ENCODE assay signal across 12 cellular contexts in genomic region chr14:21255385-21256101, GRCh38. TPM values are rescaled to one million over a fixed set of nuclear protein-coding genes. Genes with fewer than 3 reads are reported as not detected.
DNase-seq lines count a peak whose midpoint lies in the region; ATAC-seq, FAIRE-seq and TF ChIP-seq lines count a peak whose summit lies in the region.
"Had no signal": no experiment of that assay in that cellular context is flagged by ENCODE, and none has a peak within 500 bp of the region (broad histone marks: within the 10 kb centered on the region; RNA-seq: fewer than 3 reads in every experiment).

No MANE protein-coding gene starts in this region.

- H3K9me3 Mint-ChIP-seq in T-helper 1 cell treated with Interleukin-12 subunit alpha and Interleukin-12 subunit beta and Interleukin-4 antibody, amounts not matched to agents 30 μg/mL and 1 μg/mL, for 36 hours, result no peaks in the 10 kb centered on the region
- H3K9me3 Mint-ChIP-seq in chondrocyte (ENCODE audit: low read depth), result no peaks in the 10 kb centered on the region

- TF ChIP-seq CTCF in NB4 (IDR thresholded peaks at IDR 0.05; ENCODE audit: low read depth, low read length), result no peak
- TF ChIP-seq CTCF in chondrocyte (IDR thresholded peaks at IDR 0.05), result no peak
- TF ChIP-seq CTCF in osteoblast (IDR thresholded peaks at IDR 0.05; ENCODE audit: extremely low read depth, low read depth, low read length), result no peak

- H3K79me2 ChIP-seq in osteoblast (ENCODE audit: insufficient read depth, low read length), result peaks cover 95% of the 10 kb centered on the region

- H3K27me3 Mint-ChIP-seq in T-helper 1 cell treated with Interleukin-12 subunit alpha and Interleukin-12 subunit beta and Interleukin-4 antibody, amounts not matched to agents 30 μg/mL and 1 μg/mL, for 36 hours (ENCODE audit: low read depth), result no peaks in the 10 kb centered on the region
- H3K27me3 Mint-ChIP-seq in chondrocyte (ENCODE audit: low read depth), result no peaks in the 10 kb centered on the region

- peaks cover 44% of the 10 kb centered on the region for H3K4me1 ChIP-seq in osteoblast (ENCODE audit: insufficient read depth, low read length)
- peaks cover 0 to 6% of the 10 kb centered on the region in 2 donors for H3K4me1 ChIP-seq in small intestine (ENCODE audit: control insufficient read depth in 2 of 2, insufficient read depth in 1 of 2, low read depth in 1 of 2, low read length in 1 of 2)

- H3K36me3 Mint-ChIP-seq in T-helper 1 cell treated with Interleukin-12 subunit alpha and Interleukin-12 subunit beta and Interleukin-4 antibody, amounts not matched to agents 30 μg/mL and 1 μg/mL, for 36 hours (ENCODE audit: low read depth), result peaks cover 53% of the 10 kb centered on the region
- peaks cover 33% of the 10 kb centered on the region for H3K36me3 Mint-ChIP-seq in chondrocyte (ENCODE audit: low read depth)

- H3K27me3 ChIP-seq in osteoblast (ENCODE audit: insufficient read depth, low read length) (no peaks in the 10 kb centered on the region), small intestine (ENCODE audit: control insufficient read depth in 2 of 2, insufficient read depth in 2 of 2, low read length in 2 of 2) (no peaks in the 10 kb centered on the region)

- peaks cover 40% of the 10 kb centered on the region for H3K4me1 Mint-ChIP-seq in T-helper 1 cell treated with Interleukin-12 subunit alpha and Interleukin-12 subunit beta and Interleukin-4 antibody, amounts not matched to agents 30 μg/mL and 1 μg/mL, for 36 hours (ENCODE audit: low read depth)
- H3K4me1 Mint-ChIP-seq in chondrocyte (ENCODE audit: low read depth), result peaks cover 50% of the 10 kb centered on the region

- H3K27ac Mint-ChIP-seq in T-helper 1 cell treated with Interleukin-12 subunit alpha and Interleukin-12 subunit beta and Interleukin-4 antibody, amounts not matched to agents 30 μg/mL and 1 μg/mL, for 36 hours, result no peak overlapping the region
- H3K27ac Mint-ChIP-seq in chondrocyte (ENCODE audit: unreplicated experiment), result peak overlapping the region; percentile 79

- H3K4me3 Mint-ChIP-seq in T-helper 1 cell treated with Interleukin-12 subunit alpha and Interleukin-12 subunit beta and Interleukin-4 antibody, amounts not matched to agents 30 μg/mL and 1 μg/mL, for 36 hours, result peak overlapping the region; percentile 21
- H3K4me3 Mint-ChIP-seq in chondrocyte (ENCODE audit: unreplicated experiment), result no peak overlapping the region

- H3K36me3 ChIP-seq in osteoblast (ENCODE audit: insufficient read depth, low read length) (peaks cover 79% of the 10 kb centered on the region), small intestine (ENCODE audit: control insufficient read depth in 2 of 2, insufficient read depth in 2 of 2, low read length in 2 of 2) (peaks cover 10 to 22% of the 10 kb centered on the region in 2 donors)

- peaks cover 82% of the 10 kb centered on the region for H4K20me1 ChIP-seq in osteoblast (ENCODE audit: insufficient read depth, low read length)

- H3K4me3 ChIP-seq in NB4 (ENCODE audit: low read depth, low read length) (peak overlapping the region; percentile 14), osteoblast (ENCODE audit: insufficient read depth, low read length) (no peak overlapping the region), small intestine (ENCODE audit: low read depth in 1 of 2, low read length in 2 of 2) (no peak overlapping the region)

- no peak for FAIRE-seq in small intestine (lab: Jason Lieb, UNC)

- H3K27ac ChIP-seq in osteoblast (ENCODE audit: low read depth, low read length) (peak overlapping the region; percentile 43), small intestine (ENCODE audit: low read depth in 1 of 2, low read length in 1 of 2) (peak overlapping the region in 1 of 2 donors; percentile 20)
- H3K27ac ChIP-seq: WERI-Rb-1 had no signal

- DNase-seq in T-helper 1 cell (no peak), NB4 (ENCODE audit: low read depth) (no peak), chondrocyte (ENCODE audit: low spot score) (no peak), osteoblast (ENCODE audit: insufficient read length, low spot score, missing footprints) (peak; percentile 78), small intestine (no peak), mesenteric fat pad (ENCODE audit: low spot score) (no peak)
- DNase-seq: 8988T; stimulated activated CD4-positive, alpha-beta T cell treated with anti-CD3 and anti-CD28 coated beads, Interleukin-2, amount 100 ng/mL, for 48 hours; WERI-Rb-1 had no signal

- ATAC-seq in HG03095 (IDR thresholded peaks at IDR 0.05; ENCODE audit: unreplicated experiment), result no peak

- TF ChIP-seq POLR2A in NB4 (IDR thresholded peaks at IDR 0.05; ENCODE audit: extremely low read depth, insufficient read length), result no peak

- H3K9me3 ChIP-seq in osteoblast (ENCODE audit: low read depth, low read length), result no peaks in the 10 kb centered on the region
- H3K9me3 ChIP-seq in small intestine (ENCODE audit: control insufficient read depth, low read depth), result no peaks in the 10 kb centered on the region

- peak overlapping the region; percentile 6 for H3K4me2 ChIP-seq in osteoblast (ENCODE audit: insufficient read depth, low read length)

- WGBS in small intestine, 3 donors, result 56 to 59% (median 56%) methylated on average over 4 of the region's 4 CpGs

- H2AFZ ChIP-seq in osteoblast (ENCODE audit: low read length), result no peak overlapping the region

RNA-seq across cellular contexts. Expression of gene HNRNPC, which starts 13.7 kb away (rescaled TPM):
- total RNA-seq in chondrocyte (286 to 352 TPM (median 291 TPM) in 3 replicates), osteoblast (402 and 446 TPM in 2 replicates), mesenteric fat pad (330 TPM)
- 100 to 1,000 TPM; 325 to 716 (median 337) TPM for polyA plus RNA-seq in small intestine

RNA-seq across cellular contexts. Expression of gene RPGRIP1, which starts 24.3 kb away (rescaled TPM):
- total RNA-seq in chondrocyte (not detected in 3 replicates), osteoblast (under 0.01 TPM in 1 of 2 replicates, not detected in the other), mesenteric fat pad (0.80 TPM)
- polyA plus RNA-seq in small intestine, result under 1 TPM in 1 of 3 donors, not detected in 2; 0.73 TPM
- total RNA-seq: glomerular endothelial cell had no signal
